20 cellular contexts compared by ENCODE assay signal in the genomic region with DNA sequence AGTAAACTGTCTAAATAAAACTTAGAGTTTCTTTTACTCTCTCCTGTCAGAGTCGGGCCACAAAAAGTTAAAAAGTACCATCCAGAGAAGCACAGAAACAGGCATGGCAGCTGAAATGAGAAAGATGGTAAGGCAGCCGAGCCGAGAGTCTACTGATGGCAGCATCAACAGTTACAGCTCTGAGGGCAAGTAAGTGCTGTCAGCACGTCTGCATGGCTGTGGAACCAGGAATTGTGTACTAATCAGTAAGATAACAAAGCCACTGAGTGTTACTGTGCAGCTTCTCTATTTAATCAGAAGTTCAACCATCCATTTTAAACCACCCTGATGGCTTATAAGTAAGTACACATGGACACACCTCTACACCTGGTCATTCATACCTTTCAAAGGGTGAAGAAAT.
"Had no signal": no experiment of that assay in that cellular context is flagged by ENCODE, and none has a peak within 500 bp of the region (broad histone marks: within the 10 kb centered on the region; RNA-seq: fewer than 3 reads in every experiment).

No MANE protein-coding gene starts in this region.

- H3K9me3 ChIP-seq: esophagus squamous epithelium, gastrocnemius medialis, heart right ventricle, left lung, lower lobe of right lung, mucosa of descending colon had no signal

- ATAC-seq: gastrocnemius medialis, heart right ventricle, left cardiac atrium, left lung, left ventricle myocardium superior, lower lobe of right lung, mucosa of descending colon had no signal

- H3K36me3 ChIP-seq: esophagus squamous epithelium, gastrocnemius medialis, heart right ventricle, left lung, lower lobe of right lung had no signal

- DNase-seq: dermis blood vessel endothelial cell; dorsolateral prefrontal cortex; effector CD4-positive, alpha-beta T cell; effector memory CD4-positive, alpha-beta T cell; esophagus squamous epithelium; foreskin fibroblast; foreskin melanocyte; gastrocnemius medialis; glutamatergic neuron; head of caudate nucleus; heart right ventricle; hippocampal formation; left cardiac atrium; left lung; left ventricle myocardium superior; lower lobe of right lung; mesenchymal stem cell; mucosa of descending colon; naive B cell had no signal

- H3K27ac ChIP-seq: coronary artery, dorsolateral prefrontal cortex, esophagus squamous epithelium, gastrocnemius medialis, heart right ventricle, left lung, lower lobe of right lung had no signal

- H3K4me3 ChIP-seq: coronary artery, dorsolateral prefrontal cortex, esophagus squamous epithelium, gastrocnemius medialis, heart right ventricle, left lung, lower lobe of right lung, mucosa of descending colon had no signal

- H3K27me3 ChIP-seq: dorsolateral prefrontal cortex, esophagus squamous epithelium, gastrocnemius medialis, left lung had no signal

- H3K4me1 ChIP-seq: esophagus squamous epithelium, gastrocnemius medialis, heart right ventricle, left lung, lower lobe of right lung had no signal
